Comparison of ENCODE assay signal across 8 cellular contexts in the genomic region with DNA sequence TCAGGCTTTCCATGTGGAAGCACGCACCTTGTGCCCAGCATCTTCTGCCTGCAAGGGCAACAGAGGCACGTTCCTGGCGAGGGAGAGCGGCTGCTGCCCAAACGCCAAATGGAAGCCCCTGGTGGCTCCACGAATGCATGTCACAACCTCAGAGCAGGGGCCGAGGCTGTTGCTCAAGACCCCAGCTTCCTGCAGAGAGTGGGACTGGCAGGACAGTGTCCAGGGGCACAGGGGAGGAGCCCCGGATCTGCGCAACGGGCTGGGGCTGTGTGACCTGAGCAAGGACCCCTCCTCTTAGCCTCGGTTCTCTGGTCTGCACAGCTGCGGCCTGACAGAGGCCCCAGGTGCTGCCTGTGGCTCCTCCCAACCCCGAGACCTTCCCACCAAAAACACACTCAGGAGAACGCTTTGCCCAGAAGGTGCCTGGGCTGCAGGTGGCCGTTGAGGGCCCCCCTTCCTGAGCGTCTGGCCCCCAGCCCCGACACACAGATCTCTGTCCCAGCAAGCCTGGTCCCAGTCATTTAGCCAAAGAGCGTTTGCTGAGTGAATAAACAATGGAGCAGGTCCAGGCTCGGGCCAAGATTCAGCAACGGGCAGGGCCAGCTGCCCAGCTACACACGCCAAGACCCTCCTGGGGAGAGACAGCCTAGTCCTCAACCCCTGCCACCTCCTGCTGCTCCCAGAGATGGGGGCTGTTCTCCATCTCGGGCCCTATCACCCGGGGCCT. TPM values are rescaled to one million over a fixed set of nuclear protein-coding genes. Genes with fewer than 3 reads are reported as not detected.
A peak's percentile ranks its signal among the peaks of the same experiment; 100 is the strongest.
DNase-seq lines count a peak whose midpoint lies in the region; ATAC-seq and TF ChIP-seq lines count a peak whose summit lies in the region.

No MANE protein-coding gene starts in this region.

- TF ChIP-seq POLR2A in sigmoid colon (IDR thresholded peaks at IDR 0.05) = no peak

- H3K27ac ChIP-seq in H9 (ENCODE audit: insufficient read length, low read depth, low read length) (no peak overlapping the region), SK-N-MC (no peak overlapping the region), fibroblast of lung (ENCODE audit: insufficient read depth, low read length) (peak overlapping the region; percentile 95), sigmoid colon (peak overlapping the region; percentile 83 to 94 (median 90))

- H3K23me2 ChIP-seq in H9 (ENCODE audit: insufficient read length, low read depth, low read length, poor library complexity, severe bottlenecking) = peaks cover 8% of the 10 kb centered on the region

- peak overlapping the region; percentile 48 to 75 for H3K4me3 Mint-ChIP-seq in H9

- H3K4me3 ChIP-seq in SK-N-MC = peak overlapping the region; percentile 78
- peak overlapping the region; percentile 76 to 94 (median 84) for H3K4me3 ChIP-seq in fibroblast of lung (replicated peaks in 1 of 4; ENCODE audit: control extremely low read depth in 1 of 4, insufficient read depth in 1 of 4, low read depth in 3 of 4, low read length in 4 of 4)
- peak overlapping the region; percentile 49 to 89 (median 74) for H3K4me3 ChIP-seq in sigmoid colon

- no peaks in the 10 kb centered on the region for H3K79me1 ChIP-seq in H9 (ENCODE audit: insufficient read depth, low read depth, low read length, poor library complexity, severe bottlenecking)

- H3K18ac ChIP-seq in H9 (ENCODE audit: insufficient read length, low read depth, low read length) = no peak overlapping the region

- H4K91ac ChIP-seq in H9 (ENCODE audit: insufficient read length, low read depth, low read length) = no peak overlapping the region

- no peak overlapping the region for H4K8ac ChIP-seq in H9 (replicated peaks; ENCODE audit: insufficient read length, low read depth, low read length)

- no peak overlapping the region for H4K5ac ChIP-seq in H9 (ENCODE audit: insufficient read length, low read depth, low read length)

- H3K9me3 ChIP-seq in H9 (ENCODE audit: control insufficient read depth, low read depth, low read length) = no peaks in the 10 kb centered on the region
- H3K9me3 ChIP-seq in SK-N-MC (ENCODE audit: low read depth, low read length) = no peaks in the 10 kb centered on the region
- no peaks in the 10 kb centered on the region for H3K9me3 ChIP-seq in fibroblast of lung (ENCODE audit: control insufficient read depth, insufficient read depth, low read depth, low read length)
- H3K9me3 ChIP-seq in sigmoid colon = no peaks in the 10 kb centered on the region

- no peak overlapping the region for H3K27ac Mint-ChIP-seq in H9

- H3K79me2 ChIP-seq in H9 (ENCODE audit: insufficient read depth, low read length) (no peaks in the 10 kb centered on the region), fibroblast of lung (ENCODE audit: control insufficient read depth, insufficient read depth, low read length) (peaks cover 53% of the 10 kb centered on the region)

- H3K27me3 ChIP-seq in H9 (ENCODE audit: insufficient read depth, low read length) = no peaks in the 10 kb centered on the region
- H3K27me3 ChIP-seq in fibroblast of lung (ENCODE audit: control insufficient read depth, insufficient read depth, low read length) = no peaks in the 10 kb centered on the region
- no peaks in the 10 kb centered on the region for H3K27me3 ChIP-seq in sigmoid colon

- H3K14ac ChIP-seq in H9 (ENCODE audit: insufficient read depth, low read length) = no peak overlapping the region; the same call in 1 of the 2 replicates

- no peak overlapping the region for H2BK12ac ChIP-seq in H9 (ENCODE audit: insufficient read length, low read depth, low read length)

- H3K23ac ChIP-seq in H9 (ENCODE audit: insufficient read length, low read depth, low read length) = no peak overlapping the region

- no peak overlapping the region for H2BK5ac ChIP-seq in H9 (ENCODE audit: insufficient read length, low read length)

- H2BK15ac ChIP-seq in H9 (ENCODE audit: low read depth, low read length) = no peak overlapping the region

- ATAC-seq in GM21717 (IDR thresholded peaks at IDR 0.05; ENCODE audit: unreplicated experiment) (no peak), GM21737 (IDR thresholded peaks at IDR 0.05; ENCODE audit: unreplicated experiment) (no peak)

- no peak overlapping the region for H2AK5ac ChIP-seq in H9 (ENCODE audit: insufficient read length, low read length)

- H4K20me1 ChIP-seq in H9 (ENCODE audit: control insufficient read depth, insufficient read depth, insufficient read length) (no peaks in the 10 kb centered on the region), fibroblast of lung (ENCODE audit: control insufficient read depth, extremely low read depth, insufficient read depth, low read length) (no peaks in the 10 kb centered on the region)

- H3K4me1 ChIP-seq in H9 (ENCODE audit: insufficient read depth, low read length) = no peaks in the 10 kb centered on the region; the same call in 1 of the 2 replicates
- peaks cover 31% of the 10 kb centered on the region for H3K4me1 ChIP-seq in fibroblast of lung (ENCODE audit: control insufficient read depth, extremely low read depth, insufficient read depth, low read length)
- H3K4me1 ChIP-seq in sigmoid colon = peaks cover 3 to 91% (median 88%) of the 10 kb centered on the region in 4 donors

- TF ChIP-seq CTCF in H9 (conservative IDR thresholded peaks at IDR 0.05) = no peak
- no peak for TF ChIP-seq CTCF in fibroblast of lung (conservative IDR thresholded peaks at IDR 0.05 in 1 of 2, IDR thresholded peaks at IDR 0.05 in 1 of 2; ENCODE audit: low read depth in 1 of 2, low read length in 2 of 2)
- no peak for TF ChIP-seq CTCF in sigmoid colon (IDR thresholded peaks at IDR 0.05)

- WGBS in H9 (ENCODE audit: extremely low coverage, insufficient read length, low lambda C conversion rate) = no CpG with 5 or more reads among the region's 23 CpGs
- WGBS in sigmoid colon, 2 donors = 19 to 51% methylated on average over 23 of the region's 23 CpGs

- H3K36me3 ChIP-seq in SK-N-MC (ENCODE audit: insufficient read depth, low read length) (no peaks in the 10 kb centered on the region), fibroblast of lung (ENCODE audit: control insufficient read depth, insufficient read depth, low read length) (no peaks in the 10 kb centered on the region), sigmoid colon (no peaks in the 10 kb centered on the region)

- TF ChIP-seq EP300 in sigmoid colon (IDR thresholded peaks at IDR 0.05) = no peak

- no peak overlapping the region for H2BK20ac ChIP-seq in H9 (ENCODE audit: low read depth, low read length, poor library complexity, severe bottlenecking)

- peak overlapping the region; percentile 91 for H3K4me2 ChIP-seq in H9 (ENCODE audit: insufficient read depth, insufficient read length, low read length)
- H3K4me2 ChIP-seq in fibroblast of lung (ENCODE audit: extremely low read depth, insufficient read depth, low read length) = peak overlapping the region; percentile 87

- H3K9ac ChIP-seq in H9 (ENCODE audit: extremely low read depth, insufficient read length, low read length) = no peak overlapping the region
- peak overlapping the region; percentile 68 for H3K9ac ChIP-seq in SK-N-MC (ENCODE audit: insufficient read length)
- peak overlapping the region; percentile 93 for H3K9ac ChIP-seq in fibroblast of lung (ENCODE audit: insufficient read depth, low read length)

- H3K27me3 Mint-ChIP-seq in H9 (ENCODE audit: low read depth) = peaks cover 5% of the 10 kb centered on the region

- DNase-seq in H9 (no peak), SK-N-MC (ENCODE audit: low read depth, low spot score) (no peak), fibroblast of lung (ENCODE audit: low read depth in 2 of 2) (peak in 1 of 2 donors; percentile 23), sigmoid colon (no peak), AML-193 (lab: John Stamatoyannopoulos, UW) (no peak), NCI-H2227 treated with DMSO at 0.1 percent for 48 hours (lab: John Stamatoyannopoulos, UW) (no peak)

- H3K4me1 Mint-ChIP-seq in H9 = peaks cover 12 to 37% of the 10 kb centered on the region in 2 experiments

- no peaks in the 10 kb centered on the region for H3K9me3 Mint-ChIP-seq in H9

- H3T11ph ChIP-seq in H9 (ENCODE audit: low read length) = no peak overlapping the region

- intact Hi-C loops in sigmoid colon (cut with DNase I) = no loop called here

- no peak overlapping the region for H3K56ac ChIP-seq in H9 (ENCODE audit: insufficient read length, low read depth, low read length)

- no peak overlapping the region for H2AFZ ChIP-seq in H9 (ENCODE audit: low read length)
- no peak overlapping the region for H2AFZ ChIP-seq in fibroblast of lung (ENCODE audit: low read length)

- H3K36me3 Mint-ChIP-seq in H9 (ENCODE audit: insufficient read depth in 1 of 3, low read depth in 3 of 3) = no peaks in the 10 kb centered on the region

- no peak overlapping the region for H3K4ac ChIP-seq in H9 (ENCODE audit: low read depth, low read length)

- H2BK120ac ChIP-seq in H9 (ENCODE audit: low read depth, low read length, poor library complexity, severe bottlenecking) = no peak overlapping the region

RNA-seq across cellular contexts. Expression of gene MICALL2, which starts 1.2 kb away (rescaled TPM):
- total RNA-seq in H9 (2021) (7.1 and 8.4 TPM in 2 replicates), fibroblast of lung (48.0 and 60.1 TPM in 2 replicates), sigmoid colon (10 to 100 TPM in 3 of 4 donors, 1 to 10 TPM in 1; 8.4 to 31.6 (median 18.9) TPM)
- polyA plus RNA-seq in fibroblast of lung (11.0 and 11.7 TPM in 2 replicates), sigmoid colon (10 to 100 TPM; 30.7 to 86.2 (median 39.6) TPM)
- polyA plus RNA-seq in fibroblast of lung (2012) = 15.6 and 22.9 TPM in 2 replicates
- 5.8 and 26.0 TPM in 2 replicates for polyA minus RNA-seq in fibroblast of lung (ENCODE audit: low replicate concordance)

RNA-seq across cellular contexts. Expression of gene INTS1, which starts 46.1 kb away (rescaled TPM):
- total RNA-seq in H9 (2021) (133 and 135 TPM in 2 replicates), fibroblast of lung (22.9 and 35.5 TPM in 2 replicates), sigmoid colon (10 to 100 TPM; 18.9 to 35.7 (median 26.2) TPM)
- polyA plus RNA-seq in fibroblast of lung (7.1 and 16.2 TPM in 2 replicates), sigmoid colon (10 to 100 TPM; 16.2 to 78.3 (median 22.9) TPM)
- polyA plus RNA-seq in fibroblast of lung (2012) = 32.9 and 58.5 TPM in 2 replicates
- polyA minus RNA-seq in fibroblast of lung (ENCODE audit: low replicate concordance) = 43.6 and 98.3 TPM in 2 replicates

Comparison
In these comparisons a context has a peak if more than half of its experiments do, and no peak if none do; other contexts are left out.
1. H3K27ac ChIP-seq: peak in fibroblast of lung (single experiment) and sigmoid colon (4 of 4); none in H9 (single experiment) and SK-N-MC (single experiment).
2. Peak in every context shown above with its lines, with median percentiles within 50 percentile points of each other: H3K4me3 ChIP-seq.